24 cellular contexts compared by ENCODE assay signal in the genomic region with DNA sequence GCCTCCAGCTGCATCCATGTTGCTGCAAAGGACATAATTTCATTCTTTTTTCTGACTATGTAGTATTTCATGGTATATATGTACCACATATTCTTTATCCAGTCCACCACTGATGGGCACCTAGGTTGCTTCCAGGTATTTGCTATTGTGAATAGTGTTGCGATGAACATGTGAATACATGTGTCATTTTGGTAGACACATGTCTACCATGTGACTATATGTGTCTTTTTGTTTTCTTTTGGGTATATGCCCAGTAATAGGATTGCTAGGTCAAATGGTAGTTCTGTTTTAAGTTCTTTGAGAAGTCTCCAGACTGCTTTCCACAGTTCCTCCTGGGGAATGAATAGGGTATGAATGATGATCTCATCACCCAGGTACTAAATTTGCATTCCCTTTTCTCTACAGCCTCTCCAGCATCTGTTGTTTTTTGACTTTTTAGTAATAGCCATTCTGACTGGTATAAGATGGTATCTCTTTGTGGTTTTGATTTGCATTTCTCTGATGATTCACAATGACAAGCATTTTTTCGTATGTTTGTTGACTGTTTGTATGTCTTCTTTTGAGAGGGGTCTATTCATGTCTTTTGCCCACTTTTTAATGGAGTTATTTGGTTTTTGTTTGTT.
DNase-seq lines count a peak whose midpoint lies in the region; ATAC-seq and TF ChIP-seq lines count a peak whose summit lies in the region.
"Had no signal": no experiment of that assay in that cellular context is flagged by ENCODE, and none has a peak within 500 bp of the region (broad histone marks: within the 10 kb centered on the region; RNA-seq: fewer than 3 reads in every experiment).

No MANE protein-coding gene starts in this region.

- peaks cover 18% of the 10 kb centered on the region for H3K27me3 Mint-ChIP-seq in stimulated activated naive CD8-positive, alpha-beta T cell treated with anti-CD3 and anti-CD28 coated beads, Interleukin-15, amount 100 ng/mL, for 72 hours

- no peak overlapping the region for H3K4me3 ChIP-seq in AG10803 (ENCODE audit: low read length)
- H3K4me3 ChIP-seq: prostate gland, skin epidermis, testis had no signal

- peak overlapping the region; percentile 9 for H3K27ac ChIP-seq in epithelial cell of prostate
- H3K27ac ChIP-seq: prostate gland, skin epidermis, testis had no signal

- no peak overlapping the region for H3K4me3 Mint-ChIP-seq in stimulated activated naive CD8-positive, alpha-beta T cell treated with anti-CD3 and anti-CD28 coated beads, Interleukin-15, amount 100 ng/mL, for 72 hours
- H3K4me3 Mint-ChIP-seq: activated CD8-positive, alpha-beta T cell treated with anti-CD3 and anti-CD28 coated beads, Interleukin-2, amount 10 ng/mL, durations not matched to agents 7 days and 5 days; activated naive CD4-positive, alpha-beta T cell treated with anti-CD3 and anti-CD28 coated beads, Interleukin-2, amount 50 U/mL, for 24 hours; CD4-positive, CD25-positive, alpha-beta regulatory T cell had no signal

- no peaks in the 10 kb centered on the region for H3K9me3 Mint-ChIP-seq in stimulated activated naive CD8-positive, alpha-beta T cell treated with anti-CD3 and anti-CD28 coated beads, Interleukin-15, amount 100 ng/mL, for 72 hours
- H3K9me3 Mint-ChIP-seq: activated naive CD4-positive, alpha-beta T cell treated with anti-CD3 and anti-CD28 coated beads, Interleukin-2, amount 50 U/mL, for 24 hours had no signal

- DNase-seq in AG10803 (ENCODE audit: low read depth) (peak; percentile 59), OCI-M1 (lab: John Stamatoyannopoulos, UW) (peak; percentile 11), epithelial cell of prostate (ENCODE audit: low read depth, low spot score) (peak; percentile 16), NCI-H446 (lab: John Stamatoyannopoulos, UW) (no peak), NCI-H2227 (lab: John Stamatoyannopoulos, UW; ENCODE audit: unreplicated experiment) (no peak)
- no peak for DNase-seq in stimulated activated naive CD8-positive, alpha-beta T cell treated with anti-CD3 and anti-CD28 coated beads, Interleukin-15, amount 100 ng/mL, for 72 hours
- DNase-seq in stimulated activated naive CD4-positive, alpha-beta T cell (lab: John Stamatoyannopoulos, UW), result no peak
- DNase-seq: activated CD8-positive, alpha-beta T cell treated with anti-CD3 and anti-CD28 coated beads, Interleukin-2, amount 10 ng/mL, durations not matched to agents 7 days and 5 days; activated T-cell treated with anti-CD3 and anti-CD28 coated beads, Interleukin-2, amount 50 U/mL, for 48 hours; CD4-positive, CD25-positive, alpha-beta regulatory T cell; DMS 273 treated with DMSO at 0.1 percent for 48 hours; erythroblast; GDM1; kidney glomerular epithelial cell; NCI-H1105; NCI-H2081; NCI-H510A treated with DMSO at 0.1 percent for 48 hours; RPMI8226; stimulated activated CD4-positive, alpha-beta T cell treated with anti-CD3 and anti-CD28 coated beads, Interleukin-1b, Interleukin-23, amount 100 ng/mL, for 48 hours; testis had no signal

- H3K4me1 Mint-ChIP-seq in stimulated activated naive CD8-positive, alpha-beta T cell treated with anti-CD3 and anti-CD28 coated beads, Interleukin-15, amount 100 ng/mL, for 72 hours, result no peaks in the 10 kb centered on the region
- H3K4me1 Mint-ChIP-seq: activated naive CD4-positive, alpha-beta T cell treated with anti-CD3 and anti-CD28 coated beads, Interleukin-2, amount 50 U/mL, for 24 hours; CD4-positive, CD25-positive, alpha-beta regulatory T cell had no signal

- ATAC-seq in GM18520 (IDR thresholded peaks at IDR 0.05; ENCODE audit: unreplicated experiment), result peak; percentile 71
- ATAC-seq in stimulated activated naive CD8-positive, alpha-beta T cell treated with anti-CD3 and anti-CD28 coated beads, Interleukin-15, amount 100 ng/mL, for 72 hours, result no peak
- ATAC-seq: activated CD8-positive, alpha-beta T cell treated with anti-CD3 and anti-CD28 coated beads, Interleukin-2, amount 10 ng/mL, durations not matched to agents 7 days and 5 days had no signal

- TF ChIP-seq CTCF in AG10803 (conservative IDR thresholded peaks at IDR 0.05; ENCODE audit: low read length), result no peak

- H3K27ac Mint-ChIP-seq in stimulated activated naive CD8-positive, alpha-beta T cell treated with anti-CD3 and anti-CD28 coated beads, Interleukin-15, amount 100 ng/mL, for 72 hours, result no peak overlapping the region
- H3K27ac Mint-ChIP-seq: activated CD8-positive, alpha-beta T cell treated with anti-CD3 and anti-CD28 coated beads, Interleukin-2, amount 10 ng/mL, durations not matched to agents 7 days and 5 days; activated naive CD4-positive, alpha-beta T cell treated with anti-CD3 and anti-CD28 coated beads, Interleukin-2, amount 50 U/mL, for 24 hours; CD4-positive, CD25-positive, alpha-beta regulatory T cell had no signal

Comparison
In these comparisons a context has a peak if more than half of its experiments do, and no peak if none do; other contexts are left out.
1. DNase-seq: peak in AG10803 (single experiment), OCI-M1 (single experiment) and epithelial cell of prostate (single experiment); none in NCI-H446 (0 of 2), NCI-H2227 (single experiment), stimulated activated naive CD8-positive, alpha-beta T cell treated with anti-CD3 and anti-CD28 coated beads, Interleukin-15, amount 100 ng/mL, for 72 hours (0 of 2) and stimulated activated naive CD4-positive, alpha-beta T cell (0 of 6).